Comparison of ENCODE assay signal across 17 cellular contexts in genomic region chr6:155218711-155219110, GRCh38. TPM values are rescaled to one million over a fixed set of nuclear protein-coding genes. Genes with fewer than 3 reads are reported as not detected.
"Had no signal": no experiment of that assay in that cellular context is flagged by ENCODE, and none has a peak within 500 bp of the region (broad histone marks: within the 10 kb centered on the region; RNA-seq: fewer than 3 reads in every experiment).

No MANE protein-coding gene starts in this region.

RNA-seq across cellular contexts. Expression of gene CLDN20, which starts 45.1 kb away (rescaled TPM):
- total RNA-seq: activated CD4-positive, alpha-beta memory T cell treated with anti-CD3 and anti-CD28 coated beads, Interleukin-2, amount 10 ng/mL, durations not matched to agents 7 days and 5 days; activated CD4-positive, alpha-beta T cell treated with anti-CD3 and anti-CD28 coated beads for 36 hours; activated CD4-positive, alpha-beta T cell treated with anti-CD3 and anti-CD28 coated beads, Interleukin-2, amount 10 ng/mL, durations not matched to agents 7 days and 5 days; activated CD8-positive, alpha-beta memory T cell treated with anti-CD3 and anti-CD28 coated beads, Interleukin-2, amount 10 ng/mL, durations not matched to agents 7 days and 5 days; activated CD8-positive, alpha-beta T cell treated with anti-CD3 and anti-CD28 coated beads, Interleukin-2, amount 10 ng/mL, durations not matched to agents 7 days and 5 days; activated naive CD8-positive, alpha-beta T cell treated with anti-CD3 and anti-CD28 coated beads, Interleukin-2, amount 10 ng/mL, durations not matched to agents 7 days and 5 days; aorta; astrocyte; body of pancreas; bronchial epithelial cell; cardiac muscle cell; T-cell; T-helper 1 cell treated with Interleukin-12 subunit alpha and Interleukin-12 subunit beta and Interleukin-4 antibody, amounts not matched to agents 30 ng/mL and 1 ng/mL, for 36 hours; T-helper 17 cell; T-helper 2 cell treated with Interferon-gamma antibody and Interleukin-4, amounts not matched to agents 100 ng/mL and 5 ng/mL, for 36 hours; WTC11 had no signal
- polyA plus RNA-seq: adipose tissue, aorta had no signal
